ENCODE assay signal across 17 cellular contexts in the genomic region with DNA sequence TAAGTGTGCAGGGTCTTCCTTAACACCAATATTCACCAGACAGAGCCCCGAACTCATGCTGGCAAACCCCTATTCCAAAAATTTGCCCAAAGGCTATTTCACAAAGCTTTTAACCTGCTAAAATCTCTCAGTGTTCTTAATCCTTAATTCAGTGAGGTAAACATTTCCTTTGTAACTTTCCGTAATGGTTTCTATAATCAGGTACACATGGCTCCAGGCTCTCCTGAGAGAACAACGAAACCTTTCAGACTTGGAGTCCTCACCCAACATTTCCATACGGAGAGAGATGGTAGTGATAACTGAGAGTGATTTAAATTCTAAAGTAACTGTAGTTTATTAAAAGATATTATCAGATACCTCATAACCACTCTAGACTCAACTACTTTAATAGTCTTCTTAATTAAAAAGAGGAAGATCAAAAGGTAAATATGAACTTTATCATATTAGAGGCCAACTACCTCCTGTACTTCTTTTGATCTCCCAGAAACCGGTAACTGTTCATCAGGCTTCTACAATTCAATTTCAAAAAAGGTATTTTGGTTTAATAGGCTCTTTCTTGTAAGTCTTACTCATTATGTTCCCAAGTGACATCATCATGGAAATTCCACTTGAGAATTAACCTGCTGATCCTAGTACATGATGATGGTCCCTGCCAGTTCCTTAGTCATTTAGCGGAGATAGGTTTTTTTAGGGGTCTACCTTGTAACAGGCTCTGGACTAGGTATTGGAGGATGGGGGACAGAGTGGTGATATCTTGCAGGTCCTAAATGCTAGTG.
DNase-seq lines count a peak whose midpoint lies in the region; ATAC-seq and TF ChIP-seq lines count a peak whose summit lies in the region.
"Had no signal": no experiment of that assay in that cellular context is flagged by ENCODE, and none has a peak within 500 bp of the region (broad histone marks: within the 10 kb centered on the region; RNA-seq: fewer than 3 reads in every experiment).

No MANE protein-coding gene starts in this region.

- no peaks in the 10 kb centered on the region for H3K9me3 Mint-ChIP-seq in memory B cell
- H3K9me3 Mint-ChIP-seq: CD4-positive, alpha-beta T cell; HFFc6; IgD-negative memory B cell had no signal

- peaks cover 17% of the 10 kb centered on the region for H3K36me3 ChIP-seq in thoracic aorta
- peaks cover 64% of the 10 kb centered on the region for H3K36me3 ChIP-seq in upper lobe of right lung

- H3K4me1 Mint-ChIP-seq in memory B cell: peaks cover 14% of the 10 kb centered on the region

- intact Hi-C loops in upper lobe of right lung (cut with DNase I): no loop called here

- H3K27ac Mint-ChIP-seq in memory B cell: peak overlapping the region; percentile 32
- H3K27ac Mint-ChIP-seq: CD4-positive, alpha-beta T cell; HFFc6; IgD-negative memory B cell had no signal

- H3K4me3 ChIP-seq in thoracic aorta (no peak overlapping the region), upper lobe of right lung (no peak overlapping the region)
- H3K4me3 ChIP-seq: GM23248 had no signal

- ATAC-seq in memory B cell (ENCODE audit: low read depth) (no peak), thoracic aorta (ENCODE audit: insufficient number of reproducible peaks, low FRiP score, low read depth) (peak; percentile 22), HG03175 (IDR thresholded peaks at IDR 0.05; ENCODE audit: unreplicated experiment) (no peak), GM19455 (IDR thresholded peaks at IDR 0.05; ENCODE audit: unreplicated experiment) (no peak), upper lobe of right lung (no peak)

- TF ChIP-seq CTCF in thoracic aorta (IDR thresholded peaks at IDR 0.05): no peak
- TF ChIP-seq CTCF in upper lobe of right lung (IDR thresholded peaks at IDR 0.05): no peak

- H3K9me3 ChIP-seq in thoracic aorta (no peaks in the 10 kb centered on the region), upper lobe of right lung (no peaks in the 10 kb centered on the region)

- H3K36me3 Mint-ChIP-seq in memory B cell: peaks cover 40% of the 10 kb centered on the region

- no peak overlapping the region for H3K4me3 Mint-ChIP-seq in memory B cell
- H3K4me3 Mint-ChIP-seq: B cell; CD4-positive, alpha-beta T cell; HFFc6; IgD-negative memory B cell had no signal

- H3K27me3 Mint-ChIP-seq in memory B cell: no peaks in the 10 kb centered on the region
- H3K27me3 Mint-ChIP-seq: B cell; CD4-positive, alpha-beta T cell; IgD-negative memory B cell had no signal

- peak; percentile 21 for DNase-seq in SIG-M5 treated with dmso at 0.1 percent for 504 hours (lab: John Stamatoyannopoulos, UW; ENCODE audit: unreplicated experiment)
- DNase-seq in SIG-M5 (lab: John Stamatoyannopoulos, UW): no peak
- peak; percentile 14 for DNase-seq in dermis blood vessel endothelial cell
- no peak for DNase-seq in memory B cell (ENCODE audit: low spot score in 2 of 2)
- DNase-seq in thoracic aorta (ENCODE audit: low spot score): no peak
- DNase-seq in upper lobe of right lung: no peak
- DNase-seq: CD4-positive, alpha-beta T cell; GM23248; HFFc6; Kasumi-1; NCI-H1105 treated with DMSO at 0.1 percent for 48 hours; NCI-H1694 treated with DMSO at 0.1 percent for 48 hours had no signal

- H3K27ac ChIP-seq in thoracic aorta (no peak overlapping the region), upper lobe of right lung (no peak overlapping the region)
- H3K27ac ChIP-seq: 22Rv1, GM23248 had no signal

- H3K27me3 ChIP-seq in thoracic aorta (replicated peaks; ENCODE audit: insufficient read depth) (no peaks in the 10 kb centered on the region), upper lobe of right lung (no peaks in the 10 kb centered on the region)

- H3K4me1 ChIP-seq in thoracic aorta (ENCODE audit: control insufficient read depth in 1 of 2, low read depth in 2 of 2): no peaks in the 10 kb centered on the region
- no peaks in the 10 kb centered on the region for H3K4me1 ChIP-seq in upper lobe of right lung

Comparison
In these comparisons a context has a peak if more than half of its experiments do, and no peak if none do; other contexts are left out.
1. DNase-seq: peak in SIG-M5 treated with dmso at 0.1 percent for 504 hours (single experiment) and dermis blood vessel endothelial cell (single experiment); none in SIG-M5 (single experiment), memory B cell (0 of 2), thoracic aorta (single experiment) and upper lobe of right lung (single experiment).